In the genomic region with DNA sequence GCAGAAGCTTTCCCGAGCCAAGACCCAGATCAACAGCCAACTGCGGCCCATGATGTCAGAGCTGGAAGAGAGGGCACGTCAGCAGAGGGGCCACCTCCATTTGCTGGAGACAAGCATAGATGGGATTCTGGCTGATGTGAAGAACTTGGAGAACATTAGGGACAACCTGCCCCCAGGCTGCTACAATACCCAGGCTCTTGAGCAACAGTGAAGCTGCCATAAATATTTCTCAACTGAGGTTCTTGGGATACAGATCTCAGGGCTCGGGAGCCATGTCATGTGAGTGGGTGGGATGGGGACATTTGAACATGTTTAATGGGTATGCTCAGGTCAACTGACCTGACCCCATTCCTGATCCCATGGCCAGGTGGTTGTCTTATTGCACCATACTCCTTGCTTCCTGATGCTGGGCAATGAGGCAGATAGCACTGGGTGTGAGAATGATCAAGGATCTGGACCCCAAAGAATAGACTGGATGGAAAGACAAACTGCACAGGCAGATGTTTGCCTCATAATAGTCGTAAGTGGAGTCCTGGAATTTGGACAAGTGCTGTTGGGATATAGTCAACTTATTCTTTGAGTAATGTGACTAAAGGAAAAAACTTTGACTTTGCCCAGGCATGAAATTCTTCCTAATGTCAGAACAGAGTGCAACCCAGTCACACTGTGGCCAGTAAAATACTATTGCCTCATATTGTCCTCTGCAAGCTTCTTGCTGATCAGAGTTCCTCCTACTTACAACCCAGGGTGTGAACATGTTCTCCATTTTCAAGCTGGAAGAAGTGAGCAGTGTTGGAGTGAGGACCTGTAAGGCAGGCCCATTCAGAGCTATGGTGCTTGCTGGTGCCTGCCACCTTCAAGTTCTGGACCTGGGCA, we compare ENCODE assay signal across 12 cellular contexts. TPM values are rescaled to one million over a fixed set of nuclear protein-coding genes. Genes with fewer than 3 reads are reported as not detected.
A peak's percentile ranks its signal among the peaks of the same experiment; 100 is the strongest.
DNase-seq lines count a peak whose midpoint lies in the region; ATAC-seq and TF ChIP-seq lines count a peak whose summit lies in the region.
"Had no signal": no experiment of that assay in that cellular context is flagged by ENCODE, and none has a peak within 500 bp of the region (broad histone marks: within the 10 kb centered on the region; RNA-seq: fewer than 3 reads in every experiment).

No MANE protein-coding gene starts in this region.

- peak; percentile 66 for ATAC-seq in left ventricle myocardium superior
- ATAC-seq in HG02938 (IDR thresholded peaks at IDR 0.05; ENCODE audit: unreplicated experiment), result no peak
- no peak for ATAC-seq in GM21526 (IDR thresholded peaks at IDR 0.05; ENCODE audit: low FRiP score, unreplicated experiment)
- ATAC-seq in HG03378 (IDR thresholded peaks at IDR 0.05; ENCODE audit: unreplicated experiment), result no peak

- H3K36me3 ChIP-seq in adrenal gland (replicated peaks in 1 of 2) (no peaks in the 10 kb centered on the region), skeletal muscle tissue (ENCODE audit: control insufficient read depth in 3 of 3, insufficient read depth in 3 of 3, low read length in 3 of 3) (no peaks in the 10 kb centered on the region)
- H3K36me3 ChIP-seq: BLaER1 had no signal

- H3K9ac ChIP-seq in skeletal muscle tissue (ENCODE audit: low read depth in 1 of 3, low read length in 3 of 3), result no peak overlapping the region
- H3K9ac ChIP-seq: BLaER1 had no signal

- H3K27me3 ChIP-seq in adrenal gland (no peaks in the 10 kb centered on the region), skeletal muscle tissue (ENCODE audit: control insufficient read depth in 3 of 3, insufficient read depth in 3 of 3, low read length in 3 of 3) (no peaks in the 10 kb centered on the region)
- H3K27me3 ChIP-seq: BLaER1 had no signal

- no peak for TF ChIP-seq CTCF in adrenal gland (IDR thresholded peaks at IDR 0.05)

- H3K4me3 ChIP-seq in adrenal gland (no peak overlapping the region), skeletal muscle tissue (ENCODE audit: low read length in 3 of 3) (no peak overlapping the region)
- H3K4me3 ChIP-seq: BLaER1 had no signal

- peak overlapping the region in 3 of 5 donors; percentile 20 to 70 (median 39) for H3K27ac ChIP-seq in adrenal gland
- peak overlapping the region; percentile 72 for H3K27ac ChIP-seq in skeletal muscle tissue (ENCODE audit: low read depth, low read length)
- H3K27ac ChIP-seq: BLaER1 had no signal

- intact Hi-C loops in adrenal gland (cut with DNase I), result no loop called here
- intact Hi-C loops in left ventricle myocardium superior (cut with micrococcal nuclease), result no loop called here

- DNase-seq in EH (ENCODE audit: low read depth) (peak; percentile 38), adrenal gland (peak in 1 of 7 donors; percentile 27), left ventricle myocardium superior (peak; percentile 76)
- DNase-seq in activated CD4-positive, CD25-positive, alpha-beta regulatory T cell (lab: John Stamatoyannopoulos, UW), result no peak
- DNase-seq: activated CD8-positive, alpha-beta memory T cell treated with anti-CD3 and anti-CD28 coated beads, Interleukin-2, amount 50 U/mL, for 48 hours; amniotic stem cell; NCI-H1930 had no signal

- 79 to 88% (median 87%) methylated on average over 5 of the region's 5 CpGs for WGBS in adrenal gland, 4 donors

- H3K4me1 ChIP-seq in adrenal gland (replicated peaks in 1 of 2), result peaks cover 0 to 3% of the 10 kb centered on the region in 2 donors
- peaks cover 0 to 11% (median 5%) of the 10 kb centered on the region in 3 donors for H3K4me1 ChIP-seq in skeletal muscle tissue (ENCODE audit: control insufficient read depth in 3 of 3, insufficient read depth in 3 of 3, low read length in 3 of 3)
- H3K4me1 ChIP-seq: BLaER1 had no signal

- no peaks in the 10 kb centered on the region for H3K9me3 ChIP-seq in adrenal gland (replicated peaks in 1 of 3)
- no peaks in the 10 kb centered on the region for H3K9me3 ChIP-seq in skeletal muscle tissue (ENCODE audit: control insufficient read depth in 3 of 3, low read length in 3 of 3)
- H3K9me3 ChIP-seq: BLaER1 had no signal

- TF ChIP-seq POLR2A in adrenal gland (IDR thresholded peaks at IDR 0.05), result no peak

RNA-seq across cellular contexts. Expression of gene LAMC2, which starts 57.4 kb away (rescaled TPM):
- total RNA-seq in adrenal gland, result 1 to 10 TPM in 1 of 8 donors, under 1 TPM in 6, not detected in 1; 0.04 to 1.4 (median 0.10) TPM
- under 1 TPM; 0.15 to 0.30 (median 0.16) TPM for polyA plus RNA-seq in adrenal gland
- total RNA-seq in left ventricle myocardium superior, result 3.7 TPM
- 0.52 TPM for total RNA-seq in skeletal muscle tissue

Comparison
In these comparisons a context has a peak if more than half of its experiments do, and no peak if none do; other contexts are left out.
1. DNase-seq: peak in EH (single experiment) and left ventricle myocardium superior (single experiment); none in activated CD4-positive, CD25-positive, alpha-beta regulatory T cell (0 of 4).